In the genomic region with DNA sequence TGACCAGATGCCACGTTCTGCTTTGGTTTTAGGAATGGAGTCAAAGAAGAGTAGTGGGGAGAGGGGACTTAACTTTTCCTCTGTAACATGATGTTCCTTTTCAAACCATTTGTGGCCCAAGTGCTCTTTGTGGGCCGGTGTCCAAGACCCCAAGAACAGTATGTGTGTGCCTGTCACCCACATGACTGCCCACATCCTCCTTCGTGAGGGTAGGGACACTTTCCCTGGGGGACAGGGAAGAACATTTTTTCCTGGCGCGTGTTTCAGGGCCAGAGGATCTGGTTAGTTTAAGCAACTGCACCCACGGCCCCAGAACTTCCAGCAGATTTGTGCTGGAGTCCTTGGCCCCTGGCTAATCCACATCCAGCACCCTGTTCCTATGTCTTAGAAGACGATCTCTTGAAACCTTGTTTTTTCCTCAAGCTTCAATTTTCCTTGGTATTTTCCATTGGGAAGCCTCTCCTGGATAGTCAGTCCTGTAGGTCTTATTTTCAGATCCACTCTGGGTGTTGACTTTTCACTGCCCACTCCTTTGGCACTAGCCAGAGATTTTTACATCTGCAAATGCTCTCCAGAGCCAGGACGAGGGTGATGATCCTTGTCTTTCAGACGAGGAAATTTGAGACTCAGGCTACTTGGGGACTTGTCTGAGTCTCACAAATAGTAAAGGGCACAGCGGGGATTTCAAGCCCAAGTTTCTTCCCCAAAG, we compare ENCODE assay signal across 8 cellular contexts. TPM values are rescaled to one million over a fixed set of nuclear protein-coding genes. Genes with fewer than 3 reads are reported as not detected.
DNase-seq lines count a peak whose midpoint lies in the region; ATAC-seq, FAIRE-seq and TF ChIP-seq lines count a peak whose summit lies in the region.

No MANE protein-coding gene starts in this region.

- no peaks in the 10 kb centered on the region for H3K9me3 ChIP-seq in AG04450 (ENCODE audit: control insufficient read depth, insufficient read depth, low read length)
- H3K9me3 ChIP-seq in Karpas-422 (ENCODE audit: low read length), result no peaks in the 10 kb centered on the region
- H3K9me3 ChIP-seq in endothelial cell of umbilical vein (replicated peaks; ENCODE audit: control insufficient read depth, insufficient read depth, low read length), result no peaks in the 10 kb centered on the region
- H3K9me3 ChIP-seq in neural cell (ENCODE audit: low read length), result no peaks in the 10 kb centered on the region
- no peaks in the 10 kb centered on the region for H3K9me3 ChIP-seq in PC-9 (ENCODE audit: insufficient read depth, low read depth)

- CTCF ChIA-PET in AG04450 (lab: Charles Lee) (interaction anchor here (1.6 to 9.5 kb wide), 4 partner anchors 9 to 95 kb away, joined by 5 to 72 read pairs (median 7); no protein-coding TSS in a partner anchor), endothelial cell of umbilical vein (lab: Charles Lee) (interaction anchor here (1.6 to 3.7 kb wide), 2 partner anchors 9 to 95 kb away, joined by 5 to 20 read pairs; partner anchors contain the start of gene CCDC97), PC-9 (lab: Charles Lee) (no interaction called here)

- H3K4me1 ChIP-seq in Karpas-422 (ENCODE audit: low read length) (peaks cover 38% of the 10 kb centered on the region), endothelial cell of umbilical vein (ENCODE audit: control insufficient read depth, extremely low read depth, insufficient read depth, low read length) (no peaks in the 10 kb centered on the region), PC-9 (replicated peaks; ENCODE audit: insufficient read depth) (no peaks in the 10 kb centered on the region)

- H3F3A ChIP-seq in neural cell (ENCODE audit: insufficient read depth, low read length, poor library complexity, severe bottlenecking) (no peaks in the 10 kb centered on the region), PC-9 (ENCODE audit: insufficient read depth, low read depth) (peaks cover 18% of the 10 kb centered on the region; the same call in 1 of the 2 replicates)

- no peaks in the 10 kb centered on the region for H3K9me2 ChIP-seq in Karpas-422 (replicated peaks; ENCODE audit: insufficient read depth, low read length)
- no peaks in the 10 kb centered on the region for H3K9me2 ChIP-seq in neural cell (ENCODE audit: insufficient read depth, low read length)
- no peaks in the 10 kb centered on the region for H3K9me2 ChIP-seq in PC-9 (ENCODE audit: insufficient read depth)

- DNase-seq in AG04450 (ENCODE audit: low read depth, low spot score), result no peak
- DNase-seq in Karpas-422, result no peak
- DNase-seq in endothelial cell of umbilical vein (ENCODE audit: low read depth, low spot score), result no peak
- no peak for DNase-seq in PC-9
- no peak for DNase-seq in DMS114 treated with DMSO at 0.1 percent for 48 hours (lab: John Stamatoyannopoulos, UW; ENCODE audit: unreplicated experiment)

- no peaks in the 10 kb centered on the region; the same call in 1 of the 2 replicates for H4K20me1 ChIP-seq in Karpas-422 (ENCODE audit: insufficient read depth, low read depth, low read length)
- H4K20me1 ChIP-seq in endothelial cell of umbilical vein (replicated peaks; ENCODE audit: control insufficient read depth, extremely low read depth, insufficient read depth, low read length), result no peaks in the 10 kb centered on the region
- no peaks in the 10 kb centered on the region for H4K20me1 ChIP-seq in neural cell (ENCODE audit: insufficient read depth)
- peaks cover 15% of the 10 kb centered on the region for H4K20me1 ChIP-seq in PC-9 (ENCODE audit: insufficient read depth)

- no peaks in the 10 kb centered on the region for H3K9me1 ChIP-seq in endothelial cell of umbilical vein (replicated peaks; ENCODE audit: control insufficient read depth, extremely low read depth, insufficient read depth, low read length)

- H3K9ac ChIP-seq in Karpas-422 (ENCODE audit: low read length) (no peak overlapping the region), endothelial cell of umbilical vein (replicated peaks; ENCODE audit: extremely low read depth, insufficient read depth, low read length) (no peak overlapping the region), neural cell (ENCODE audit: low read length) (no peak overlapping the region)

- TF ChIP-seq CTCF in AG04450 (IDR thresholded peaks at IDR 0.05; ENCODE audit: low read depth, low read length) (no peak), endothelial cell of umbilical vein (IDR thresholded peaks at IDR 0.05; ENCODE audit: extremely low read depth in 1 of 2, insufficient read depth in 1 of 2, low read depth in 1 of 2, low read length in 2 of 2) (no peak), neural cell (IDR thresholded peaks at IDR 0.05; ENCODE audit: poor library complexity, severe bottlenecking) (no peak), PC-9 (conservative IDR thresholded peaks at IDR 0.05) (no peak)

- dilution Hi-C loops in endothelial cell of umbilical vein (cut with MboI; ENCODE audit: extremely low pct_ligation_motif_present, low sequenced_read_pairs), result no loop called here

- intact Hi-C loops in endothelial cell of umbilical vein (cut with micrococcal nuclease) (no loop called here), PC-9 (cut with micrococcal nuclease; ENCODE audit: unreplicated experiment) (no loop called here)

- H3K27me3 ChIP-seq in AG04450 (ENCODE audit: control insufficient read depth, insufficient read depth, low read length) (no peaks in the 10 kb centered on the region), Karpas-422 (ENCODE audit: low read length) (no peaks in the 10 kb centered on the region), endothelial cell of umbilical vein (ENCODE audit: control insufficient read depth in 2 of 2, insufficient read depth in 2 of 2, low read length in 2 of 2) (no peaks in the 10 kb centered on the region), neural cell (ENCODE audit: insufficient read depth, low read depth, low read length) (no peaks in the 10 kb centered on the region), PC-9 (ENCODE audit: insufficient read depth, low read depth) (no peaks in the 10 kb centered on the region)

- POLR2A ChIA-PET in AG04450 (lab: Yijun Ruan, JAX), result interaction anchor here (1.0 kb wide), 1 partner anchor 9 kb away, joined by 4 read pairs; no protein-coding TSS in a partner anchor
- POLR2A ChIA-PET in endothelial cell of umbilical vein (lab: Charles Lee), result no interaction called here
- POLR2A ChIA-PET in PC-9 (lab: Charles Lee; ENCODE audit: unreplicated experiment), result no interaction called here

- no peak for ATAC-seq in activated CD4-positive, CD25-positive, alpha-beta regulatory T cell treated with anti-CD3 and anti-CD28 coated beads, Interleukin-2, amount 50 U/mL, for 24 hours
- ATAC-seq in GM21360 (IDR thresholded peaks at IDR 0.05; ENCODE audit: unreplicated experiment), result no peak

- H3K79me2 ChIP-seq in Karpas-422 (ENCODE audit: low read length) (peaks cover 30% of the 10 kb centered on the region), endothelial cell of umbilical vein (ENCODE audit: control insufficient read depth, insufficient read depth, low read length) (peaks cover 4% of the 10 kb centered on the region), neural cell (replicated peaks; ENCODE audit: insufficient read depth, low read length) (no peaks in the 10 kb centered on the region), PC-9 (ENCODE audit: low read depth) (no peaks in the 10 kb centered on the region)

- BruUV-seq in endothelial cell of umbilical vein (replicated peaks; lab: Mats Ljungman, UMichigan) (no TSS peak), PC-9 (replicated peaks; lab: Mats Ljungman, UMichigan) (no TSS peak)

- TF ChIP-seq RAD21 in neural cell (conservative IDR thresholded peaks at IDR 0.05), result no peak

- H3K4me2 ChIP-seq in Karpas-422 (ENCODE audit: low read depth, low read length, poor library complexity, severe bottlenecking), result no peak overlapping the region
- no peak overlapping the region for H3K4me2 ChIP-seq in endothelial cell of umbilical vein (ENCODE audit: insufficient read depth, low read length)
- H3K4me2 ChIP-seq in neural cell (ENCODE audit: low read length), result no peak overlapping the region
- H3K4me2 ChIP-seq in PC-9, result no peak overlapping the region

- H2AFZ ChIP-seq in Karpas-422 (ENCODE audit: low read length) (no peak overlapping the region), endothelial cell of umbilical vein (ENCODE audit: low read depth, low read length) (no peak overlapping the region), neural cell (ENCODE audit: low read depth, low read length) (no peak overlapping the region), PC-9 (no peak overlapping the region)

- H3K4me3 ChIP-seq in AG04450 (ENCODE audit: low read depth, low read length), result no peak overlapping the region
- H3K4me3 ChIP-seq in Karpas-422 (ENCODE audit: low read length), result no peak overlapping the region
- no peak overlapping the region for H3K4me3 ChIP-seq in endothelial cell of umbilical vein (replicated peaks in 1 of 3; ENCODE audit: insufficient read depth in 1 of 3, low read depth in 1 of 3, low read length in 3 of 3)
- H3K4me3 ChIP-seq in neural cell (ENCODE audit: low read length), result no peak overlapping the region
- H3K4me3 ChIP-seq in PC-9, result no peak overlapping the region

- H3K36me3 ChIP-seq in Karpas-422 (ENCODE audit: insufficient read depth, low read length) (peaks cover 55% of the 10 kb centered on the region; the same call in 1 of the 2 replicates), endothelial cell of umbilical vein (ENCODE audit: control insufficient read depth in 2 of 2, extremely low read depth in 1 of 2, insufficient read depth in 2 of 2, low read length in 2 of 2) (peaks cover 53 to 79% of the 10 kb centered on the region in 2 experiments), neural cell (ENCODE audit: insufficient read depth, low read length) (peaks cover 4% of the 10 kb centered on the region), PC-9 (ENCODE audit: low read depth) (peaks cover 37% of the 10 kb centered on the region)

- no peak for TF ChIP-seq POLR2A in endothelial cell of umbilical vein (IDR thresholded peaks at IDR 0.05; ENCODE audit: low read depth, low read length)

- peak overlapping the region; percentile 57 for H3K27ac ChIP-seq in AG04450 (ENCODE audit: low read depth, low read length)
- peak overlapping the region; percentile 80; the same call in 1 of the 2 replicates for H3K27ac ChIP-seq in Karpas-422 (ENCODE audit: low read length)
- H3K27ac ChIP-seq in endothelial cell of umbilical vein (ENCODE audit: insufficient read depth, low read depth, low read length), result peak overlapping the region; percentile 43
- peak overlapping the region; percentile 51 for H3K27ac ChIP-seq in neural cell (ENCODE audit: low read length)
- no peak overlapping the region for H3K27ac ChIP-seq in PC-9

- TF ChIP-seq EP300 in neural cell (conservative IDR thresholded peaks at IDR 0.05; ENCODE audit: poor library complexity, severe bottlenecking), result no peak

- FAIRE-seq in endothelial cell of umbilical vein (lab: Jason Lieb, UNC), result no peak

RNA-seq across cellular contexts. Expression of gene CCDC97, which starts 10.8 kb away (rescaled TPM):
- 8.5 and 9.3 TPM in 2 replicates for polyA plus RNA-seq in AG04450 (2011; rRNA removed)
- polyA minus RNA-seq in AG04450 (2011; rRNA and poly(A)+ RNA removed), result 14.0 and 15.8 TPM in 2 replicates
- total RNA-seq in Karpas-422 (2014; rRNA removed; shearing (Covaris generic); ENCODE audit: low replicate concordance), result 15.5 and 17.3 TPM in 2 replicates
- total RNA-seq in endothelial cell of umbilical vein, result 24.2 and 27.2 TPM in 2 replicates
- 19.7 and 20.7 TPM in 2 replicates for polyA plus RNA-seq in endothelial cell of umbilical vein
- 11.1 and 12.9 TPM in 2 replicates for polyA plus RNA-seq in endothelial cell of umbilical vein (2011; cell fraction: cytosol; rRNA removed)
- 13.2 TPM in 2 replicates for polyA plus RNA-seq in endothelial cell of umbilical vein (2011; cell fraction: nucleus; rRNA removed)
- 16.7 and 18.4 TPM in 2 replicates for polyA plus RNA-seq in endothelial cell of umbilical vein (2012)
- 16.3 and 20.4 TPM in 2 replicates for polyA minus RNA-seq in endothelial cell of umbilical vein
- polyA minus RNA-seq in endothelial cell of umbilical vein (2011; cell fraction: cytosol; rRNA and poly(A)+ RNA removed), result 7.8 TPM
- 13.1 and 19.1 TPM in 2 replicates for polyA minus RNA-seq in endothelial cell of umbilical vein (2011; cell fraction: nucleus; rRNA and poly(A)+ RNA removed)
- polyA plus RNA-seq in neural cell, result 4.9 and 5.5 TPM in 2 replicates
- 8.1 and 10.2 TPM in 2 replicates for polyA minus RNA-seq in neural cell
- 24.1 and 26.4 TPM in 2 replicates for total RNA-seq in PC-9 (2021)

RNA-seq across cellular contexts. Expression of gene HNRNPUL1, which starts 35.0 kb away (rescaled TPM):
- polyA plus RNA-seq in AG04450 (2011; rRNA removed) (42.3 and 56.3 TPM in 2 replicates), endothelial cell of umbilical vein (80.5 and 83.2 TPM in 2 replicates), neural cell (34.6 and 38.3 TPM in 2 replicates)
- 46.2 and 51.8 TPM in 2 replicates for polyA minus RNA-seq in AG04450 (2011; rRNA and poly(A)+ RNA removed)
- total RNA-seq in Karpas-422 (2014; rRNA removed; shearing (Covaris generic); ENCODE audit: low replicate concordance), result 99.4 and 144 TPM in 2 replicates
- total RNA-seq in endothelial cell of umbilical vein (261 TPM in 2 replicates), PC-9 (2021) (248 and 266 TPM in 2 replicates)
- 57.0 and 68.8 TPM in 2 replicates for polyA plus RNA-seq in endothelial cell of umbilical vein (2011; cell fraction: cytosol; rRNA removed)
- polyA plus RNA-seq in endothelial cell of umbilical vein (2011; cell fraction: nucleus; rRNA removed), result 81.0 and 83.8 TPM in 2 replicates
- 144 and 151 TPM in 2 replicates for polyA plus RNA-seq in endothelial cell of umbilical vein (2012)
- polyA minus RNA-seq in endothelial cell of umbilical vein (83.4 and 89.8 TPM in 2 replicates), neural cell (75.0 and 77.7 TPM in 2 replicates)
- polyA minus RNA-seq in endothelial cell of umbilical vein (2011; cell fraction: cytosol; rRNA and poly(A)+ RNA removed), result 23.2 TPM
- polyA minus RNA-seq in endothelial cell of umbilical vein (2011; cell fraction: nucleus; rRNA and poly(A)+ RNA removed), result 80.5 and 86.2 TPM in 2 replicates

RNA-seq across cellular contexts. Expression of gene TGFB1, which starts 54.5 kb away (rescaled TPM):
- polyA plus RNA-seq in AG04450 (2011; rRNA removed) (4.9 and 11.2 TPM in 2 replicates), endothelial cell of umbilical vein (57.7 and 64.4 TPM in 2 replicates), neural cell (0.10 TPM in 1 of 2 replicates, not detected in the other)
- polyA minus RNA-seq in AG04450 (2011; rRNA and poly(A)+ RNA removed), result 22.8 and 28.9 TPM in 2 replicates
- 17.5 and 26.0 TPM in 2 replicates for total RNA-seq in Karpas-422 (2014; rRNA removed; shearing (Covaris generic); ENCODE audit: low replicate concordance)
- total RNA-seq in endothelial cell of umbilical vein (250 and 294 TPM in 2 replicates), PC-9 (2021) (67.9 and 74.9 TPM in 2 replicates)
- 45.5 and 55.4 TPM in 2 replicates for polyA plus RNA-seq in endothelial cell of umbilical vein (2011; cell fraction: cytosol; rRNA removed)
- 60.3 and 98.2 TPM in 2 replicates for polyA plus RNA-seq in endothelial cell of umbilical vein (2011; cell fraction: nucleus; rRNA removed)
- 156 and 226 TPM in 2 replicates for polyA plus RNA-seq in endothelial cell of umbilical vein (2012)
- polyA minus RNA-seq in endothelial cell of umbilical vein (39.1 and 71.3 TPM in 2 replicates), neural cell (0.73 TPM in 1 of 2 replicates, not detected in the other)
- polyA minus RNA-seq in endothelial cell of umbilical vein (2011; cell fraction: cytosol; rRNA and poly(A)+ RNA removed), result 4.2 TPM
- polyA minus RNA-seq in endothelial cell of umbilical vein (2011; cell fraction: nucleus; rRNA and poly(A)+ RNA removed), result 35.5 and 47.3 TPM in 2 replicates
